ENCODE assay signal across 14 cellular contexts in the genomic region with DNA sequence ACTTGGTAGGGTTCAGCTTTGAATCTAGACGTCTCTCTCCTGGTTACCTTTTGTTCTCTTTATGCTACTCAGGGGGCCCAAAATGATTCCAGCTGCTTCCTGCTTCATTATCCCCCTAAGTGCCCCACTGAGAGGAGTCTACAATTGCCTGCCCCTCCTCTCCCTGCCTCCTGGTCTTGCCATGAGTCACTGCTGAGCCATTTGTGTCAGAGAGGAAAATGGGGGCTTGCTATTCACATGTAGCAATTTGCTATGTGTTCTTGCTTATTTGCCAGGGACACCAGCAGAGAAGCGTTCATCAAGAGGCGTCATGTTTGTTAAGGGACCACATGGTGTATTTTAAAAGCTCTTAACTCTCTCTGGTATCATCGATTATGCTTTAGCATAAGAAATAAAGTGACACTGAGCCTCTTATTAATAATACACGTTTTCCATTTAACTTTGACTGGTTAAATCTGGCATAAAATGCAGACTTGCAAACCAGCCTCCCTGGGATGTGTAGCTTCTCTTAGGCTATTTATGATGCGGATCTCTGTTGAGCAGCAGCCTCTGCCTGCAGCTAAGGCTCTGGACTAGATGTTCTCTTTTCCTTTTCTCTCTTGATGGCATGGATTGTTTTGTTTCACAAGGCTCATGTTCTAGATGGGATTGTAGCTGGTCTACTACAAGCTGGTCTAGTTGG.
A peak's percentile ranks its signal among the peaks of the same experiment; 100 is the strongest.
DNase-seq lines count a peak whose midpoint lies in the region; ATAC-seq and TF ChIP-seq lines count a peak whose summit lies in the region.
"Had no signal": no experiment of that assay in that cellular context is flagged by ENCODE, and none has a peak within 500 bp of the region (broad histone marks: within the 10 kb centered on the region; RNA-seq: fewer than 3 reads in every experiment).

No MANE protein-coding gene starts in this region.

- ATAC-seq in mucosa of descending colon = no peak
- no peak for ATAC-seq in HG03354 (IDR thresholded peaks at IDR 0.05; ENCODE audit: poor library complexity, severe bottlenecking, unreplicated experiment)

- intact Hi-C loops in mucosa of descending colon (cut with DNase I, micrococcal nuclease) = no loop called here

- no peak for TF ChIP-seq CTCF in mucosa of descending colon (IDR thresholded peaks at IDR 0.05)

- no peaks in the 10 kb centered on the region for H3K27me3 ChIP-seq in NT2/D1 (ENCODE audit: insufficient read depth, insufficient read length)
- no peaks in the 10 kb centered on the region for H3K27me3 ChIP-seq in effector memory CD4-positive, alpha-beta T cell (replicated peaks; ENCODE audit: control insufficient read depth, insufficient read depth, low read length, poor library complexity, severe bottlenecking)
- H3K27me3 ChIP-seq: BE2C, cardiac muscle cell had no signal

- DNase-seq in DMS 273 treated with DMSO at 0.1 percent for 48 hours (lab: John Stamatoyannopoulos, UW) = peak; percentile 35
- DNase-seq in NCI-H1436 (lab: John Stamatoyannopoulos, UW) = peak; percentile 96
- peak; percentile 90 for DNase-seq in NT2/D1 (ENCODE audit: low read depth, low spot score)
- peak; percentile 68 for DNase-seq in iPS-NIHi11 (ENCODE audit: low spot score)
- DNase-seq in mucosa of descending colon = no peak
- DNase-seq in effector memory CD4-positive, alpha-beta T cell = no peak
- no peak for DNase-seq in NCI-H2196 (lab: John Stamatoyannopoulos, UW; ENCODE audit: unreplicated experiment)
- DNase-seq: activated CD4-positive, alpha-beta T cell treated with anti-CD3 and anti-CD28 coated beads, Interleukin-2, amount 50 U/mL, for 1 hour; BE2C; IMR-90; stimulated activated CD4-positive, alpha-beta T cell treated with anti-CD3 and anti-CD28 coated beads, Interleukin-12 subunit alpha, Interleukin-12 subunit beta, amount 100 ng/mL, for 4 hours had no signal

- H3K4me1 ChIP-seq in NT2/D1 (ENCODE audit: insufficient read depth, insufficient read length) (no peaks in the 10 kb centered on the region), mucosa of descending colon (ENCODE audit: low read depth) (no peaks in the 10 kb centered on the region)
- no peaks in the 10 kb centered on the region for H3K4me1 ChIP-seq in effector memory CD4-positive, alpha-beta T cell (ENCODE audit: control insufficient read depth, insufficient read depth, low read length, poor library complexity, severe bottlenecking)

- H3K4me3 ChIP-seq in NT2/D1 (ENCODE audit: insufficient read length, low read depth) (no peak overlapping the region), mucosa of descending colon (no peak overlapping the region)
- no peak overlapping the region for H3K4me3 ChIP-seq in effector memory CD4-positive, alpha-beta T cell (ENCODE audit: insufficient read depth, low read depth, low read length, poor library complexity, severe bottlenecking)
- H3K4me3 ChIP-seq: cardiac muscle cell had no signal

- H3K9ac ChIP-seq in NT2/D1 (ENCODE audit: insufficient read length, low read depth) = no peak overlapping the region

- no peak overlapping the region for H3K27ac ChIP-seq in effector memory CD4-positive, alpha-beta T cell (ENCODE audit: insufficient read depth, low read length, poor library complexity, severe bottlenecking)
- H3K27ac ChIP-seq: cardiac muscle cell, epithelial cell of prostate had no signal

- no peaks in the 10 kb centered on the region for H3K9me3 ChIP-seq in NT2/D1 (ENCODE audit: insufficient read depth, low read length)
- H3K9me3 ChIP-seq in mucosa of descending colon = no peaks in the 10 kb centered on the region
- H3K9me3 ChIP-seq in effector memory CD4-positive, alpha-beta T cell (ENCODE audit: control insufficient read depth, low read length) = no peaks in the 10 kb centered on the region
- H3K9me3 ChIP-seq: BE2C had no signal

- no peaks in the 10 kb centered on the region for H3K36me3 ChIP-seq in NT2/D1 (ENCODE audit: insufficient read depth, insufficient read length, low read length)
- H3K36me3 ChIP-seq in mucosa of descending colon (ENCODE audit: low read depth) = no peaks in the 10 kb centered on the region
- no peaks in the 10 kb centered on the region for H3K36me3 ChIP-seq in effector memory CD4-positive, alpha-beta T cell (ENCODE audit: control insufficient read depth, insufficient read depth, low read length)
- H3K36me3 ChIP-seq: BE2C, cardiac muscle cell had no signal

Comparison
In these comparisons a context has a peak if more than half of its experiments do, and no peak if none do; other contexts are left out.
1. DNase-seq: peak in DMS 273 treated with DMSO at 0.1 percent for 48 hours (single experiment), NCI-H1436 (single experiment), NT2/D1 (single experiment) and iPS-NIHi11 (single experiment); none in mucosa of descending colon (0 of 3), effector memory CD4-positive, alpha-beta T cell (0 of 3) and NCI-H2196 (single experiment).